Comparison of ENCODE assay signal across 23 cellular contexts in genomic region chr16:48629531-48629930, GRCh38. TPM values are rescaled to one million over a fixed set of nuclear protein-coding genes. Genes with fewer than 3 reads are reported as not detected.
DNase-seq lines count a peak whose midpoint lies in the region; ATAC-seq and TF ChIP-seq lines count a peak whose summit lies in the region.
"Had no signal": no experiment of that assay in that cellular context is flagged by ENCODE, and none has a peak within 500 bp of the region (broad histone marks: within the 10 kb centered on the region; RNA-seq: fewer than 3 reads in every experiment).

No MANE protein-coding gene starts in this region.

- no peak for DNase-seq in activated CD4-positive, alpha-beta memory T cell treated with anti-CD3 and anti-CD28 coated beads, Interleukin-2, amount 10 ng/mL, durations not matched to agents 7 days and 5 days
- no peak for DNase-seq in activated CD4-positive, alpha-beta memory T cell treated with anti-CD3 and anti-CD28 coated beads for 36 hours
- DNase-seq in RWPE2 (ENCODE audit: low spot score) (peak; percentile 53), lower leg skin (ENCODE audit: low spot score in 2 of 2) (peak; percentile 4 to 83), type B pancreatic cell (ENCODE audit: extremely low spot score, unreplicated experiment) (peak; percentile 37), hepatocyte (ENCODE audit: low spot score) (no peak), GM13976 (ENCODE audit: low spot score) (no peak)
- DNase-seq: activated CD4-positive, alpha-beta T cell treated with anti-CD3 and anti-CD28 coated beads, Interleukin-2, amount 10 ng/mL, durations not matched to agents 7 days and 5 days; activated naive CD4-positive, alpha-beta T cell; gastrocnemius medialis; NCI-H2171 treated with DMSO at 0.1 percent for 48 hours; NCI-H524 treated with DMSO at 0.1 percent for 48 hours; nephron progenitor cell; posterior cingulate gyrus; SJCRH30; stimulated activated CD4-positive, alpha-beta T cell treated with anti-CD3 and anti-CD28 coated beads, Interleukin-15, amount 100 ng/mL, for 24 hours; T-cell; tibial artery had no signal

- no peaks in the 10 kb centered on the region for H3K79me2 ChIP-seq in hepatocyte

- peaks cover 18% of the 10 kb centered on the region for H3K27me3 Mint-ChIP-seq in activated CD4-positive, alpha-beta memory T cell treated with anti-CD3 and anti-CD28 coated beads, Interleukin-2, amount 10 ng/mL, durations not matched to agents 7 days and 5 days
- H3K27me3 Mint-ChIP-seq in activated CD4-positive, alpha-beta memory T cell treated with anti-CD3 and anti-CD28 coated beads for 36 hours: peaks cover 4% of the 10 kb centered on the region
- peaks cover 21% of the 10 kb centered on the region for H3K27me3 Mint-ChIP-seq in type B pancreatic cell
- H3K27me3 Mint-ChIP-seq: stimulated activated naive CD8-positive, alpha-beta T cell treated with anti-CD3 and anti-CD28 coated beads, Interleukin-15, Interleukin-2, amounts not matched to agents 100 ng/mL and 50 ng/mL, for 24 hours; T-cell had no signal

- peak overlapping the region; percentile 32 for H3K27ac Mint-ChIP-seq in activated CD4-positive, alpha-beta memory T cell treated with anti-CD3 and anti-CD28 coated beads, Interleukin-2, amount 10 ng/mL, durations not matched to agents 7 days and 5 days
- H3K27ac Mint-ChIP-seq in activated CD4-positive, alpha-beta memory T cell treated with anti-CD3 and anti-CD28 coated beads for 36 hours: no peak overlapping the region
- H3K27ac Mint-ChIP-seq in type B pancreatic cell: no peak overlapping the region
- H3K27ac Mint-ChIP-seq: B cell, nephron progenitor cell, T-cell had no signal

- CTCF ChIA-PET in activated CD4-positive, alpha-beta memory T cell treated with anti-CD3 and anti-CD28 coated beads, Interleukin-2, amount 10 ng/mL, durations not matched to agents 7 days and 5 days (lab: Charles Lee): interaction anchor here (0.6 to 4.4 kb wide), 25 partner anchors 8 to 1656 kb away, joined by 3 to 33 read pairs (median 5); partner anchors contain the start of gene DNAJA2
- CTCF ChIA-PET in activated CD4-positive, alpha-beta memory T cell treated with anti-CD3 and anti-CD28 coated beads for 36 hours (lab: Charles Lee): interaction anchor here (0.8 to 4.4 kb wide), 32 partner anchors 8 to 1592 kb away, joined by 3 to 67 read pairs (median 5); partner anchors contain the start of genes ITFG1, N4BP1, NETO2 and PHKB

- intact Hi-C loops in activated CD4-positive, alpha-beta memory T cell treated with anti-CD3 and anti-CD28 coated beads for 36 hours (cut with micrococcal nuclease): no loop called here
- intact Hi-C loops in lower leg skin (cut with DNase I; ENCODE audit: low total_unique reads): loop anchor here (10.0 kb wide), 1 partner anchor 105 kb away; no protein-coding TSS in a partner anchor

- H3K4me1 Mint-ChIP-seq in activated CD4-positive, alpha-beta memory T cell treated with anti-CD3 and anti-CD28 coated beads, Interleukin-2, amount 10 ng/mL, durations not matched to agents 7 days and 5 days: peaks cover 19% of the 10 kb centered on the region
- peaks cover 8% of the 10 kb centered on the region for H3K4me1 Mint-ChIP-seq in activated CD4-positive, alpha-beta memory T cell treated with anti-CD3 and anti-CD28 coated beads for 36 hours (ENCODE audit: low read depth)
- peaks cover 3% of the 10 kb centered on the region for H3K4me1 Mint-ChIP-seq in type B pancreatic cell (ENCODE audit: unreplicated experiment)

- H3K36me3 ChIP-seq in RWPE2 (ENCODE audit: low read depth) (no peaks in the 10 kb centered on the region), hepatocyte (replicated peaks; ENCODE audit: insufficient read depth, low read depth) (no peaks in the 10 kb centered on the region)
- H3K36me3 ChIP-seq: gastrocnemius medialis, right lobe of liver, SJCRH30, tibial artery had no signal

- H3K4me3 ChIP-seq in RWPE2 (ENCODE audit: severe bottlenecking) (no peak overlapping the region), lower leg skin (ENCODE audit: low read depth, poor library complexity, severe bottlenecking) (no peak overlapping the region), hepatocyte (no peak overlapping the region)
- H3K4me3 ChIP-seq: right lobe of liver had no signal

- no peaks in the 10 kb centered on the region for H3K27me3 ChIP-seq in RWPE2 (ENCODE audit: insufficient read depth, poor library complexity, severe bottlenecking)
- no peaks in the 10 kb centered on the region for H3K27me3 ChIP-seq in hepatocyte
- H3K27me3 ChIP-seq: gastrocnemius medialis, right lobe of liver, SJCRH30 had no signal

- in situ Hi-C loops in GM13976 (cut with MboI; ENCODE audit: low sequenced_read_pairs, unreplicated experiment): loop anchor here (10.0 kb wide), 1 partner anchor 395 kb away; no protein-coding TSS in a partner anchor

- POLR2A ChIA-PET in activated CD4-positive, alpha-beta memory T cell treated with anti-CD3 and anti-CD28 coated beads, Interleukin-2, amount 10 ng/mL, durations not matched to agents 7 days and 5 days (lab: Charles Lee): interaction anchor here (0.6 to 1.4 kb wide), 3 partner anchors 17 to 264 kb away, joined by 4 to 6 read pairs (median 5); no protein-coding TSS in a partner anchor
- POLR2A ChIA-PET in activated CD4-positive, alpha-beta memory T cell treated with anti-CD3 and anti-CD28 coated beads for 36 hours (lab: Charles Lee): interaction anchor here (1.7 to 2.1 kb wide), 2 partner anchors 16 to 264 kb away, joined by 6 to 9 read pairs; no protein-coding TSS in a partner anchor

- H4K20me1 ChIP-seq in hepatocyte (ENCODE audit: insufficient read depth, poor library complexity, severe bottlenecking): no peaks in the 10 kb centered on the region

- no peaks in the 10 kb centered on the region for H3K36me3 Mint-ChIP-seq in activated CD4-positive, alpha-beta memory T cell treated with anti-CD3 and anti-CD28 coated beads, Interleukin-2, amount 10 ng/mL, durations not matched to agents 7 days and 5 days (ENCODE audit: low read depth)
- H3K36me3 Mint-ChIP-seq in activated CD4-positive, alpha-beta memory T cell treated with anti-CD3 and anti-CD28 coated beads for 36 hours: no peaks in the 10 kb centered on the region
- H3K36me3 Mint-ChIP-seq in type B pancreatic cell: no peaks in the 10 kb centered on the region
- H3K36me3 Mint-ChIP-seq: T-cell had no signal

- no peak overlapping the region for H3K4me2 ChIP-seq in hepatocyte

- no peak for TF ChIP-seq POLR2A in lower leg skin (IDR thresholded peaks at IDR 0.05)

- H3K4me1 ChIP-seq in RWPE2 (ENCODE audit: insufficient read depth, poor library complexity, severe bottlenecking) (peaks cover 3% of the 10 kb centered on the region), hepatocyte (ENCODE audit: insufficient read depth) (peaks cover 9% of the 10 kb centered on the region)
- H3K4me1 ChIP-seq: SJCRH30 had no signal

- 90 to 91% methylated on average over 18 of the region's 18 CpGs for WGBS in lower leg skin, 2 donors
- WGBS in hepatocyte (ENCODE audit: low lambda C conversion rate, missing lambda C conversion rate): 98% methylated on average over 18 of the region's 18 CpGs

- H3K4me3 Mint-ChIP-seq in activated CD4-positive, alpha-beta memory T cell treated with anti-CD3 and anti-CD28 coated beads, Interleukin-2, amount 10 ng/mL, durations not matched to agents 7 days and 5 days: no peak overlapping the region
- no peak overlapping the region for H3K4me3 Mint-ChIP-seq in activated CD4-positive, alpha-beta memory T cell treated with anti-CD3 and anti-CD28 coated beads for 36 hours
- H3K4me3 Mint-ChIP-seq in type B pancreatic cell: no peak overlapping the region

- no peak overlapping the region for H3K27ac ChIP-seq in RWPE2 (ENCODE audit: poor library complexity, severe bottlenecking)
- no peak overlapping the region for H3K27ac ChIP-seq in hepatocyte
- H3K27ac ChIP-seq: gastrocnemius medialis, right lobe of liver, SJCRH30, tibial artery had no signal

- ATAC-seq in RWPE2 (ENCODE audit: low read depth) (no peak), HG03175 (IDR thresholded peaks at IDR 0.05; ENCODE audit: unreplicated experiment) (no peak)

- no peaks in the 10 kb centered on the region for H3K9me3 Mint-ChIP-seq in activated CD4-positive, alpha-beta memory T cell treated with anti-CD3 and anti-CD28 coated beads, Interleukin-2, amount 10 ng/mL, durations not matched to agents 7 days and 5 days
- no peaks in the 10 kb centered on the region for H3K9me3 Mint-ChIP-seq in activated CD4-positive, alpha-beta memory T cell treated with anti-CD3 and anti-CD28 coated beads for 36 hours
- no peaks in the 10 kb centered on the region for H3K9me3 Mint-ChIP-seq in type B pancreatic cell
- H3K9me3 Mint-ChIP-seq: activated CD4-positive, alpha-beta T cell treated with anti-CD3 and anti-CD28 coated beads, Interleukin-2, amount 10 ng/mL, durations not matched to agents 7 days and 5 days; stimulated activated naive CD8-positive, alpha-beta T cell treated with anti-CD3 and anti-CD28 coated beads, Interleukin-15, Interleukin-2, amounts not matched to agents 100 ng/mL and 50 ng/mL, for 24 hours; T-cell had no signal

- TF ChIP-seq CTCF in RWPE2 (IDR thresholded peaks at IDR 0.05; ENCODE audit: poor library complexity, severe bottlenecking): no peak
- TF ChIP-seq CTCF in lower leg skin (IDR thresholded peaks at IDR 0.05): no peak
- no peak for TF ChIP-seq CTCF in type B pancreatic cell (conservative IDR thresholded peaks at IDR 0.05)
- no peak for TF ChIP-seq CTCF in hepatocyte (IDR thresholded peaks at IDR 0.05; ENCODE audit: poor library complexity)
- TF ChIP-seq CTCF in GM13976 (IDR thresholded peaks at IDR 0.05; ENCODE audit: borderline replicate concordance, control extremely low read depth, extremely low read depth, insufficient read depth, missing control alignments): no peak

- H3K9me3 ChIP-seq in RWPE2 (ENCODE audit: severe bottlenecking) (no peaks in the 10 kb centered on the region), hepatocyte (ENCODE audit: low read depth) (no peaks in the 10 kb centered on the region)
- H3K9me3 ChIP-seq: A549, gastrocnemius medialis, right lobe of liver, SJCRH30, tibial artery had no signal

- H2AFZ ChIP-seq in hepatocyte: no peak overlapping the region

- H3K9me2 ChIP-seq in hepatocyte (replicated peaks; ENCODE audit: insufficient read depth): no peaks in the 10 kb centered on the region

RNA-seq across cellular contexts. Expression of gene N4BP1, which starts 19.6 kb away (rescaled TPM):
- total RNA-seq in activated CD4-positive, alpha-beta memory T cell treated with anti-CD3 and anti-CD28 coated beads, Interleukin-2, amount 10 ng/mL, durations not matched to agents 7 days and 5 days: 100 to 1,000 TPM; 106 to 109 TPM
- 10 to 100 TPM; 50.8 to 56.8 TPM for total RNA-seq in activated CD4-positive, alpha-beta memory T cell treated with anti-CD3 and anti-CD28 coated beads for 36 hours
- 100 to 1,000 TPM in 1 of 4 donors, 10 to 100 TPM in 3; 37.6 to 129 (median 66.1) TPM for total RNA-seq in lower leg skin
- 39.4 and 47.2 TPM in 2 replicates for total RNA-seq in type B pancreatic cell (ENCODE audit: low replicate concordance)
- 43.9 and 51.7 TPM in 2 replicates for total RNA-seq in hepatocyte
- polyA plus RNA-seq in hepatocyte: 21.2 and 31.6 TPM in 2 replicates

Comparison
In these comparisons a context has a peak if more than half of its experiments do, and no peak if none do; other contexts are left out.
1. DNase-seq: peak in RWPE2 (single experiment), lower leg skin (2 of 2) and type B pancreatic cell (single experiment); none in activated CD4-positive, alpha-beta memory T cell treated with anti-CD3 and anti-CD28 coated beads, Interleukin-2, amount 10 ng/mL, durations not matched to agents 7 days and 5 days (single experiment), activated CD4-positive, alpha-beta memory T cell treated with anti-CD3 and anti-CD28 coated beads for 36 hours (single experiment), hepatocyte (single experiment) and GM13976 (single experiment).